ENCODE assay signal across 9 cellular contexts in the genomic region with DNA sequence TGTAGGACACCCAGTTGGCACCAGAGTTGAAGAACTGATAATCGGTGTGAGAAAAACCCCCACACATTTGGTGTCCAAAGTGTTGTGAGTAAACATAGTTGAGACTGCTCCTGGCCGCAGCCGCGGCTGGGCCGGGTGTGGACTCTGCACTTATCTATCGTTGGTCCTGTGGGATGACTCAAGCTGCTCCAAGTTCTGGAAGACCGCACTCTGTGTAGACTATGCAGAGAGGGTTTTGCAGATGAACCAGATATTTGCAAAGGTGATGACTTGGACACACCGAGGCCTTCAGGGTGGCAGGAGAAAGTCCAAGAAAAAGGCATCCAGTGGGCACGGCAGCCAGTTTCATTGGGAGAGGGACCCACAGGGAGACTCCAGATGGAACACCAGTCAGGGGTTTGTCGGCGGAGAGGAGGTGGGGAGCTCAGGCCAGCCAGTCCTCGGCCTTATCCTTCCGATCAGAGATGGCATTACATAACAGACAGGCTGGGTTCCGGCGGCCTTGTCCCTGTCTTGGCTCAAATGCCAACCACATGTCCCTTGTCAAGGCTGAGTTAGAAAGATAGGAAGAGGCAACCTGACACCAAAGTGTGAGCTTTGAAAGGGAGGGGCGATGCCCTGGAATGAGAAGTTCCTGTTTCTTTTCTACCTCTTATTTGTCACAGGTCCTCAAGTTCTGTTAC. TPM values are rescaled to one million over a fixed set of nuclear protein-coding genes. Genes with fewer than 3 reads are reported as not detected.
A peak's percentile ranks its signal among the peaks of the same experiment; 100 is the strongest.
DNase-seq lines count a peak whose midpoint lies in the region; ATAC-seq and TF ChIP-seq lines count a peak whose summit lies in the region.
"Had no signal": no experiment of that assay in that cellular context is flagged by ENCODE, and none has a peak within 500 bp of the region (broad histone marks: within the 10 kb centered on the region; RNA-seq: fewer than 3 reads in every experiment).

No MANE protein-coding gene starts in this region.

- H3K4me3 ChIP-seq in AG04450 (ENCODE audit: low read depth, low read length) (no peak overlapping the region), LNCaP clone FGC (ENCODE audit: low read depth, low read length) (peak overlapping the region; percentile 39; the same call in 1 of the 2 replicates), muscle layer of colon (ENCODE audit: low read depth in 1 of 2, low read length in 2 of 2) (no peak overlapping the region)

- ATAC-seq in GM18909 (IDR thresholded peaks at IDR 0.05; ENCODE audit: poor library complexity, unreplicated experiment), result no peak

- H3K4me1 ChIP-seq in muscle layer of colon (ENCODE audit: insufficient read depth, low read length), result peaks cover 14% of the 10 kb centered on the region

- H3K9me3 ChIP-seq in AG04450 (ENCODE audit: control insufficient read depth, insufficient read depth, low read length) (no peaks in the 10 kb centered on the region), muscle layer of colon (ENCODE audit: low read length) (no peaks in the 10 kb centered on the region)

- H3K36me3 ChIP-seq in muscle layer of colon (ENCODE audit: insufficient read depth, low read length), result no peaks in the 10 kb centered on the region

- H3K27me3 ChIP-seq in AG04450 (ENCODE audit: control insufficient read depth, insufficient read depth, low read length) (no peaks in the 10 kb centered on the region), muscle layer of colon (ENCODE audit: control insufficient read depth in 1 of 2, insufficient read depth in 2 of 2, low read length in 2 of 2) (no peaks in the 10 kb centered on the region)

- H3K9ac ChIP-seq in muscle layer of colon (ENCODE audit: low read length), result no peak overlapping the region

- peak overlapping the region; percentile 61 for H3K27ac ChIP-seq in AG04450 (ENCODE audit: low read depth, low read length)
- H3K27ac ChIP-seq in muscle layer of colon (ENCODE audit: low read depth, low read length), result peak overlapping the region; percentile 64

- POLR2A ChIA-PET in AG04450 (lab: Yijun Ruan, JAX), result interaction anchor here (0.7 to 1.5 kb wide), 3 partner anchors 49 to 148 kb away, joined by 3 to 9 read pairs (median 8); a partner anchor contains a TSS

- DNase-seq in AG04450 (ENCODE audit: low read depth, low spot score), result no peak
- peak; percentile 67 for DNase-seq in LNCaP clone FGC (ENCODE audit: low read depth)
- peak; percentile 72 for DNase-seq in cerebellum (ENCODE audit: low spot score)
- no peak for DNase-seq in midbrain (lab: John Stamatoyannopoulos, UW)
- DNase-seq in SHP77 treated with DMSO at 0.1 percent for 48 hours (lab: John Stamatoyannopoulos, UW), result no peak
- DNase-seq in DMS79 treated with DMSO at 0.1 percent for 48 hours (lab: John Stamatoyannopoulos, UW), result no peak
- DNase-seq: effector CD8-positive, alpha-beta T cell had no signal

- TF ChIP-seq CTCF in AG04450 (IDR thresholded peaks at IDR 0.05; ENCODE audit: low read depth, low read length) (no peak), LNCaP clone FGC (IDR thresholded peaks at IDR 0.05; ENCODE audit: control insufficient read depth, extremely low read depth, insufficient read depth) (no peak)

- CTCF ChIA-PET in AG04450 (lab: Charles Lee), result interaction anchor here (0.7 to 2.8 kb wide), 4 partner anchors 9 to 185 kb away, joined by 3 to 15 read pairs (median 4); no protein-coding TSS in a partner anchor

RNA-seq across cellular contexts. Expression of a gene that starts 21.1 kb away (rescaled TPM):
- polyA plus RNA-seq in AG04450 (2011; rRNA removed), result 25.3 and 25.4 TPM in 2 replicates
- polyA minus RNA-seq in AG04450 (2011; rRNA and poly(A)+ RNA removed), result 68.6 and 87.4 TPM in 2 replicates
- total RNA-seq in cerebellum, result 16.4 TPM

RNA-seq across cellular contexts. Expression of a gene that starts 53.6 kb away (rescaled TPM):
- 5.1 and 6.5 TPM in 2 replicates for polyA plus RNA-seq in AG04450 (2011; rRNA removed)
- polyA minus RNA-seq in AG04450 (2011; rRNA and poly(A)+ RNA removed), result 8.1 and 16.2 TPM in 2 replicates
- 8.2 TPM for total RNA-seq in cerebellum

Comparison
In these comparisons a context has a peak if more than half of its experiments do, and no peak if none do; other contexts are left out.
1. DNase-seq: peak in LNCaP clone FGC (single experiment) and cerebellum (single experiment); none in AG04450 (single experiment), midbrain (single experiment), SHP77 treated with DMSO at 0.1 percent for 48 hours (single experiment) and DMS79 treated with DMSO at 0.1 percent for 48 hours (single experiment).